In the genomic region with DNA sequence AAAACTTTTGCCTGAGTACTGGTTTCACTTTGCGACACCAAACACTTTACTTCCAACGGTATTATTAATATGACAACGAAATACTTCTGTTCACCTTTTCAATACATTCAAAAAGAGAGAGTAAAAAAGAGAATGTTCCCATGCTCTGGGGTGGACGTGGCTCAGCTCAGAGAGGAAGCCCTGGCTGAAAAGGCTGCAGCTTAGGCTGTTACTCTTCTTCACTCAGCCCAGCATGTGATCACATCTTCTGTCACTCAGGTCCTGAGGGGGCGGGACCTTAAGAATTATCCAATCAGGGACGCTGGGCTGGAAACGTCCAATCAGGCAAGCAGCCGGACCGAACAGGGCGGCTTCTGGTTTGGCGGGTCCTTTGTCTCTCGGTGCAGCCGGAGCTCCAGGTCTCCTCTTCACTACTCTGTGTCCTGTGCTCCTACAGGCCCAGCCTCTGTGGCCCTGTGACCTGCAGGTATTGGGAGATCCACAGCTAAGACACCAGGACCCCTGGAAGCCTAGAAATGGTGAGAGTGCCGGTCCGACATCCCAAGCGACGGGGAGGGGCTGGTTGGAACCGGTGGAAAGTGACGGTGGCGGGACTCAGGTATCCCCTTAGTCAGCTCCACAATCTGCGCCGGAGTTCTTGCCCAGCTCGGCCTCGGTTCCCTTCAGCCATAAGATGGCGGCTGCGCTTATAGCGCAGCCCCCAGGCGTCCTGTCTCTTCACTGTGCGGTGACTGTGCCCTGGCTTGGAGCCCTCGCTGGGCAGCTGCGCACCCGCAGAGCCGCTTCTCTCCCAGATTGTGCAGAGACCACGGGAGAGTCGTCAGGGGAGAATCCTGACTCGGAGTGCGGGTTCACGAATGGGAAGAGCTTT, we compare ENCODE assay signal across 8 cellular contexts. TPM values are rescaled to one million over a fixed set of nuclear protein-coding genes. Genes with fewer than 3 reads are reported as not detected.
DNase-seq lines count a peak whose midpoint lies in the region; ATAC-seq and TF ChIP-seq lines count a peak whose summit lies in the region.

A gene (plus strand): TSS at position 373 of the 871 bp plus-strand sequence. CDS start 143 bp downstream, at position 516.

- peak within 1 kb of the TSS; percentile 68 for H2AFZ ChIP-seq in OCI-LY3 (ENCODE audit: low read depth, low read length)

- peak within 1 kb of the TSS; percentile 80 for H3K4me2 ChIP-seq in OCI-LY3 (ENCODE audit: low read length)

- WGBS in esophagus muscularis mucosa: 0% methylated on average over 27 of the region's 38 CpGs

- peak within 1 kb of the TSS; percentile 90 to 99 (median 95) for H3K4me3 Mint-ChIP-seq in CD4-positive, CD25-positive, alpha-beta regulatory T cell

- ATAC-seq in CD4-positive, CD25-positive, alpha-beta regulatory T cell (ENCODE audit: low read depth in 2 of 2): peak; percentile 97 to 98
- ATAC-seq in GM19455 (IDR thresholded peaks at IDR 0.05; ENCODE audit: unreplicated experiment): peak; percentile 90

- H3K4me1 Mint-ChIP-seq in CD4-positive, CD25-positive, alpha-beta regulatory T cell: peaks cover 23 to 44% (median 24%) of the 10 kb centered on the region in 4 donors

- peaks cover 50% of the 10 kb centered on the region for H3K79me2 ChIP-seq in OCI-LY3 (ENCODE audit: low read length)

- peaks cover 4% of the 10 kb centered on the region for H3K36me3 ChIP-seq in CD4-positive, CD25-positive, alpha-beta regulatory T cell (ENCODE audit: control insufficient read depth, insufficient read depth, low read length)
- H3K36me3 ChIP-seq in OCI-LY3 (replicated peaks; ENCODE audit: low read depth, low read length) (peaks cover 53% of the 10 kb centered on the region), esophagus muscularis mucosa (no peaks in the 10 kb centered on the region), muscle layer of colon (ENCODE audit: insufficient read depth, low read length) (no peaks in the 10 kb centered on the region)

- H3K9me3 ChIP-seq in CD4-positive, CD25-positive, alpha-beta regulatory T cell (ENCODE audit: control insufficient read depth in 2 of 2, low read length in 2 of 2): peaks cover 18 to 53% of the 10 kb centered on the region in 2 experiments
- H3K9me3 ChIP-seq in OCI-LY3 (ENCODE audit: insufficient read depth, low read length) (peaks cover 28% of the 10 kb centered on the region), esophagus muscularis mucosa (no peaks in the 10 kb centered on the region), muscle layer of colon (ENCODE audit: low read length) (no peaks in the 10 kb centered on the region)

- H3K27me3 Mint-ChIP-seq in CD4-positive, CD25-positive, alpha-beta regulatory T cell: no peaks in the 10 kb centered on the region

- peak within 1 kb of the TSS; percentile 98 for H3K4me3 ChIP-seq in CD4-positive, CD25-positive, alpha-beta regulatory T cell (ENCODE audit: low read depth, low read length)
- peak within 1 kb of the TSS; percentile 87 for H3K4me3 ChIP-seq in OCI-LY3 (ENCODE audit: low read length)
- H3K4me3 ChIP-seq in esophagus muscularis mucosa: peak within 1 kb of the TSS; percentile 68 to 77 (median 74)
- peak within 1 kb of the TSS; percentile 85 to 93 for H3K4me3 ChIP-seq in muscle layer of colon (ENCODE audit: low read depth in 1 of 2, low read length in 2 of 2)

- no peak for TF ChIP-seq EP300 in esophagus muscularis mucosa (IDR thresholded peaks at IDR 0.05)

- peaks cover 15% of the 10 kb centered on the region for H3K4me1 ChIP-seq in CD4-positive, CD25-positive, alpha-beta regulatory T cell (ENCODE audit: control insufficient read depth, insufficient read depth, low read length, poor library complexity, severe bottlenecking)
- peaks cover 5% of the 10 kb centered on the region; the same call in 1 of the 2 replicates for H3K4me1 ChIP-seq in OCI-LY3 (ENCODE audit: low read length)
- H3K4me1 ChIP-seq in esophagus muscularis mucosa: peaks cover 9 to 16% (median 13%) of the 10 kb centered on the region in 4 donors
- H3K4me1 ChIP-seq in muscle layer of colon (ENCODE audit: insufficient read depth, low read length): peaks cover 3% of the 10 kb centered on the region

- no peaks in the 10 kb centered on the region for H3K27me3 ChIP-seq in CD4-positive, CD25-positive, alpha-beta regulatory T cell (ENCODE audit: control insufficient read depth, insufficient read depth, low read length)
- H3K27me3 ChIP-seq in OCI-LY3 (ENCODE audit: low read depth, low read length): no peaks in the 10 kb centered on the region
- no peaks in the 10 kb centered on the region for H3K27me3 ChIP-seq in esophagus muscularis mucosa
- no peaks in the 10 kb centered on the region for H3K27me3 ChIP-seq in muscle layer of colon (ENCODE audit: control insufficient read depth in 1 of 2, insufficient read depth in 2 of 2, low read length in 2 of 2)

- H3K27ac Mint-ChIP-seq in CD4-positive, CD25-positive, alpha-beta regulatory T cell: peak within 1 kb of the TSS; percentile 90 to 99 (median 98)

- no peak for TF ChIP-seq POLR2A in esophagus muscularis mucosa (IDR thresholded peaks at IDR 0.05; ENCODE audit: low read depth)

- intact Hi-C loops in esophagus muscularis mucosa (cut with DNase I): loop anchor here (5.0 to 10.0 kb wide), 3 partner anchors 34 to 664 kb away; a partner anchor contains a TSS

- peak within 1 kb of the TSS; percentile 94 for H3K9ac ChIP-seq in OCI-LY3 (ENCODE audit: low read length)
- H3K9ac ChIP-seq in muscle layer of colon (ENCODE audit: low read length): peak within 1 kb of the TSS; percentile 75

- TF ChIP-seq CTCF in OCI-LY3 (IDR thresholded peaks at IDR 0.05; ENCODE audit: low read depth, low read length) (no peak), esophagus muscularis mucosa (IDR thresholded peaks at IDR 0.05) (no peak)

- H3K27ac ChIP-seq in CD4-positive, CD25-positive, alpha-beta regulatory T cell (ENCODE audit: insufficient read depth, low read length, poor library complexity, severe bottlenecking): peak within 1 kb of the TSS; percentile 68
- peak within 1 kb of the TSS; percentile 80 for H3K27ac ChIP-seq in OCI-LY3 (ENCODE audit: low read length)
- peak within 1 kb of the TSS; percentile 86 to 94 (median 92) for H3K27ac ChIP-seq in esophagus muscularis mucosa (replicated peaks in 1 of 4)
- peak within 1 kb of the TSS; percentile 95 for H3K27ac ChIP-seq in muscle layer of colon (ENCODE audit: low read depth, low read length)

- peak; percentile 79 to 96 (median 90) for DNase-seq in CD4-positive, CD25-positive, alpha-beta regulatory T cell
- DNase-seq in HS-27A (ENCODE audit: low read depth) (peak; percentile 78), activated T-helper 1 cell treated with Interleukin-2 at 50 U/mL for 16 hours (ENCODE audit: low read depth) (peak; percentile 77), esophagus muscularis mucosa (ENCODE audit: extremely low spot score) (peak; percentile 99)
- DNase-seq in stimulated activated CD8-positive, alpha-beta memory T cell treated with anti-CD3 and anti-CD28 coated beads, Interleukin-4, amount 100 ng/mL, for 48 hours: peak; percentile 90

- peaks cover 22% of the 10 kb centered on the region for H3K36me3 Mint-ChIP-seq in CD4-positive, CD25-positive, alpha-beta regulatory T cell

- no peaks in the 10 kb centered on the region for H4K20me1 ChIP-seq in OCI-LY3 (ENCODE audit: insufficient read depth, low read length)

- peaks cover 10 to 43% (median 23%) of the 10 kb centered on the region in 7 donors for H3K9me3 Mint-ChIP-seq in CD4-positive, CD25-positive, alpha-beta regulatory T cell

RNA-seq across cellular contexts. Expression of the gene that starts here (rescaled TPM):
- 5.6 TPM for total RNA-seq in CD4-positive, CD25-positive, alpha-beta regulatory T cell
- polyA plus RNA-seq in CD4-positive, CD25-positive, alpha-beta regulatory T cell: 10 to 100 TPM in 3 of 4 donors, 1 to 10 TPM in 1; 6.5 to 14.6 (median 10.7) TPM
- 1 to 10 TPM; 1.2 to 4.1 (median 2.1) TPM for total RNA-seq in esophagus muscularis mucosa

Comparison
In these comparisons a context has a peak if more than half of its experiments do, and no peak if none do; other contexts are left out.
1. Peak in every context shown above with its lines: DNase-seq, ATAC-seq, H3K4me3 ChIP-seq and H3K27ac ChIP-seq.